29 cellular contexts compared by ENCODE assay signal in the genomic region with DNA sequence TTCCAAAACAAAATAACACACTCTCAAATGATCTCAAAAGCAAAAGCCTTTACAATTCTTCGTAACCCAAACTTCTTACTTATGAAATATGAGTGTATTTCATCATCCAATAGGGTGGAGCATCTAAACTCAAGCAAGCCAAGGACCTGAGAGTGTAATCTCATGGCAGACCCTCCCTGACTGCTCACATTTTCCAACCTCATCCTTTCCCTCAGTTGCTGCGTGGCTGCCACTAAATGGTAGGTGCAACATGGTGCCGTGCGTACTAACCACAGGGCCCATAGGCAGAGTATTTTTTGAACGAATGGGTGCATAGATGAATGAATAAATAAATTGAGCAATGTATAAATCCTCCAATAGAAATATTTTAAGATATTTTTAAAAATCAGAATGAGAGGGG. TPM values are rescaled to one million over a fixed set of nuclear protein-coding genes. Genes with fewer than 3 reads are reported as not detected.
"Had no signal": no experiment of that assay in that cellular context is flagged by ENCODE, and none has a peak within 500 bp of the region (broad histone marks: within the 10 kb centered on the region; RNA-seq: fewer than 3 reads in every experiment).

No MANE protein-coding gene starts in this region.

- H3K4me3 Mint-ChIP-seq: activated CD4-positive, alpha-beta memory T cell treated with anti-CD3 and anti-CD28 coated beads for 36 hours; activated CD4-positive, alpha-beta T cell treated with anti-CD3 and anti-CD28 coated beads, Interleukin-2, amount 10 ng/mL, durations not matched to agents 7 days and 5 days; activated naive CD8-positive, alpha-beta T cell treated with anti-CD3 and anti-CD28 coated beads, Interleukin-2, amount 10 ng/mL, durations not matched to agents 7 days and 5 days; activated T-cell treated with anti-CD3 and anti-CD28 coated beads, Interleukin-2, amount 50 U/mL, for 72 hours; activated T-helper 17 cell treated with anti-CD3 and anti-CD28 coated beads, Interleukin-2, amount 50 U/mL, for 72 hours; brain; T-helper 1 cell treated with Interleukin-12 subunit alpha and Interleukin-12 subunit beta and Interleukin-4 antibody, amounts not matched to agents 30 μg/mL and 1 μg/mL, for 36 hours; T-helper 2 cell treated with Interferon-gamma antibody and Interleukin-4, amounts not matched to agents 5 μg/mL and 100 μg/mL, for 36 hours; WTC11 had no signal

- H3K4me3 ChIP-seq: K562, SJCRH30, SK-N-MC had no signal

- H3K36me3 Mint-ChIP-seq: activated CD4-positive, alpha-beta memory T cell treated with anti-CD3 and anti-CD28 coated beads for 36 hours; activated naive CD8-positive, alpha-beta T cell treated with anti-CD3 and anti-CD28 coated beads, Interleukin-2, amount 10 ng/mL, durations not matched to agents 7 days and 5 days; brain; WTC11 had no signal

- H3K27ac ChIP-seq: SJCRH30, SK-N-MC had no signal

- H3K9me3 ChIP-seq: SJCRH30 had no signal

- DNase-seq: activated CD4-positive, alpha-beta memory T cell treated with anti-CD3 and anti-CD28 coated beads for 36 hours; activated CD4-positive, alpha-beta T cell treated with anti-CD3 and anti-CD28 coated beads, Interleukin-2, amount 10 ng/mL, durations not matched to agents 7 days and 5 days; activated CD4-positive, CD25-positive, alpha-beta regulatory T cell treated with anti-CD3 and anti-CD28 coated beads, Interleukin-2, amount 50 U/mL, for 72 hours; activated effector memory CD4-positive, alpha-beta T cell treated with anti-CD3 and anti-CD28 coated beads, Interleukin-2, amount 50 U/mL, for 16 hours; activated naive CD4-positive, alpha-beta T cell; activated naive CD4-positive, alpha-beta T cell treated with anti-CD3 and anti-CD28 coated beads, Interleukin-2, amount 50 U/mL, for 16 hours; activated naive CD8-positive, alpha-beta T cell treated with anti-CD3 and anti-CD28 coated beads, Interleukin-2, amount 10 ng/mL, durations not matched to agents 7 days and 5 days; activated T-cell treated with anti-CD3 and anti-CD28 coated beads, Interleukin-2, amount 50 U/mL, for 1 hour; activated T-cell treated with anti-CD3 and anti-CD28 coated beads, Interleukin-2, amount 50 U/mL, for 72 hours; anterior cingulate cortex; cerebellar nuclear complex; NCI-H146; NCI-H187; NCI-H2029 treated with DMSO at 0.1 percent for 48 hours; NCI-H2107; NCI-H2171; NCI-H526; NCI-H748 treated with DMSO at 0.1 percent for 48 hours had no signal

- H3K27me3 ChIP-seq: SJCRH30 had no signal

- H3K4me1 Mint-ChIP-seq: activated CD4-positive, alpha-beta T cell treated with anti-CD3 and anti-CD28 coated beads, Interleukin-2, amount 10 ng/mL, durations not matched to agents 7 days and 5 days; activated naive CD8-positive, alpha-beta T cell treated with anti-CD3 and anti-CD28 coated beads, Interleukin-2, amount 10 ng/mL, durations not matched to agents 7 days and 5 days; activated T-helper 17 cell treated with anti-CD3 and anti-CD28 coated beads, Interleukin-2, amount 50 U/mL, for 72 hours; brain; WTC11 had no signal

- H3K36me3 ChIP-seq: SJCRH30 had no signal

- H3K4me1 ChIP-seq: SJCRH30 had no signal

- ATAC-seq: activated T-cell treated with anti-CD3 and anti-CD28 coated beads, Interleukin-2, amount 50 U/mL, for 72 hours; activated T-helper 17 cell treated with anti-CD3 and anti-CD28 coated beads, Interleukin-2, amount 50 U/mL, for 72 hours; K562; Panc1; WTC11 had no signal

- H3K27ac Mint-ChIP-seq: activated CD4-positive, alpha-beta memory T cell treated with anti-CD3 and anti-CD28 coated beads for 36 hours; activated CD4-positive, alpha-beta T cell treated with anti-CD3 and anti-CD28 coated beads, Interleukin-2, amount 10 ng/mL, durations not matched to agents 7 days and 5 days; activated naive CD8-positive, alpha-beta T cell treated with anti-CD3 and anti-CD28 coated beads, Interleukin-2, amount 10 ng/mL, durations not matched to agents 7 days and 5 days; activated T-cell treated with anti-CD3 and anti-CD28 coated beads, Interleukin-2, amount 50 U/mL, for 72 hours; activated T-helper 17 cell treated with anti-CD3 and anti-CD28 coated beads, Interleukin-2, amount 50 U/mL, for 72 hours; brain; T-helper 1 cell treated with Interleukin-12 subunit alpha and Interleukin-12 subunit beta and Interleukin-4 antibody, amounts not matched to agents 30 μg/mL and 1 μg/mL, for 36 hours; T-helper 2 cell treated with Interferon-gamma antibody and Interleukin-4, amounts not matched to agents 5 μg/mL and 100 μg/mL, for 36 hours; WTC11 had no signal

- H3K9me3 Mint-ChIP-seq: activated CD4-positive, alpha-beta memory T cell treated with anti-CD3 and anti-CD28 coated beads for 36 hours; activated CD4-positive, alpha-beta T cell treated with anti-CD3 and anti-CD28 coated beads, Interleukin-2, amount 10 ng/mL, durations not matched to agents 7 days and 5 days; activated naive CD8-positive, alpha-beta T cell treated with anti-CD3 and anti-CD28 coated beads, Interleukin-2, amount 10 ng/mL, durations not matched to agents 7 days and 5 days; activated T-cell treated with anti-CD3 and anti-CD28 coated beads, Interleukin-2, amount 50 U/mL, for 72 hours; activated T-helper 17 cell treated with anti-CD3 and anti-CD28 coated beads, Interleukin-2, amount 50 U/mL, for 72 hours; brain; T-helper 1 cell treated with Interleukin-12 subunit alpha and Interleukin-12 subunit beta and Interleukin-4 antibody, amounts not matched to agents 30 μg/mL and 1 μg/mL, for 36 hours; T-helper 2 cell treated with Interferon-gamma antibody and Interleukin-4, amounts not matched to agents 5 μg/mL and 100 μg/mL, for 36 hours; WTC11 had no signal

RNA-seq across cellular contexts. Expression of a gene that starts 45.4 kb away (rescaled TPM):
- total RNA-seq: activated CD4-positive, alpha-beta memory T cell treated with anti-CD3 and anti-CD28 coated beads for 36 hours; activated CD4-positive, alpha-beta T cell treated with anti-CD3 and anti-CD28 coated beads, Interleukin-2, amount 10 ng/mL, durations not matched to agents 7 days and 5 days; activated CD8-positive, alpha-beta memory T cell treated with anti-CD3 and anti-CD28 coated beads for 36 hours; activated naive CD8-positive, alpha-beta T cell treated with anti-CD3 and anti-CD28 coated beads, Interleukin-2, amount 10 ng/mL, durations not matched to agents 7 days and 5 days; activated T-cell treated with anti-CD3 and anti-CD28 coated beads, Interleukin-2, amount 50 U/mL, for 72 hours; activated T-helper 17 cell treated with anti-CD3 and anti-CD28 coated beads, Interleukin-2, amount 50 U/mL, for 72 hours; bronchial epithelial cell; K562; SJCRH30 had no signal
